ENCODE assay signal across 1 cellular context in the genomic region with DNA sequence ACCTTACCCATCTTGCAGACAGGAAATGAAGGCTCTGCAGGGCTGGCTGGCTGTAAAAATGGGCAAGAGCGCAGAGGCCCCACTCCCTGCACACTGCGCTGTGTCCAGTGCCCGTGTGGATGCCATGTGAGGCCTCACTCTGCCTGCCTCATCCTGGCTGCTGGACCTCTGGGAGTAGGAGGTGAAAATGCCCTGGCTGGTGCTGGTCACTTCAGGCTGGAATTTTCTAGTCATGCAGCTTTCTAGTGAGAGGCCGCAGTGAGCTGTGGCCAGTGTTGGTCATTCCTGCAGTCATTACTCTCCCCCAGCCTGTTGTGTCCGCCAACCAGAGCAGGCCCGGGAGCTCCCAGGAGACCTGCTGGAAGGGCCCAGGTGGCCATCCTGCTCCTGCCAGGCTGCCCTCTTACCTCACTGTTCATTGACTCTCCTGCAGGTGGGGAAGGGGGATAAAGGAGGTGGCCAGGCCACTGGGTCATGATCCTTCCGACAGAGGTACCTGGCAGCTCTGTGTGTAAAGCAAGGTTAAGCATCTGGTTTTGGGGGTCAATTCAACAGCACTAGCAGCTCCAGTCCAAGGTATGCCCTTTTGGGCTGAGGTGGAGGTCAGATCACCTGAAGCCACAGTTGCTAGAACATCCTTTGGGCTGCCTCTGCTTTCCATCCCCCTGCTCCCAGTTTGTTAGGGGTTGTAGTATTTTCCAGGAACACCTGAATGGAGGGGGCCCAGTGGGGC.
TF ChIP-seq lines count a peak whose summit lies in the region.

No MANE protein-coding gene starts in this region.

TF ChIP-seq in IMR-90, 13 proteins besides CTCF, POLR2A, EP300 and RAD21 (continued from another document):
- TF ChIP-seq, protein P1, sequence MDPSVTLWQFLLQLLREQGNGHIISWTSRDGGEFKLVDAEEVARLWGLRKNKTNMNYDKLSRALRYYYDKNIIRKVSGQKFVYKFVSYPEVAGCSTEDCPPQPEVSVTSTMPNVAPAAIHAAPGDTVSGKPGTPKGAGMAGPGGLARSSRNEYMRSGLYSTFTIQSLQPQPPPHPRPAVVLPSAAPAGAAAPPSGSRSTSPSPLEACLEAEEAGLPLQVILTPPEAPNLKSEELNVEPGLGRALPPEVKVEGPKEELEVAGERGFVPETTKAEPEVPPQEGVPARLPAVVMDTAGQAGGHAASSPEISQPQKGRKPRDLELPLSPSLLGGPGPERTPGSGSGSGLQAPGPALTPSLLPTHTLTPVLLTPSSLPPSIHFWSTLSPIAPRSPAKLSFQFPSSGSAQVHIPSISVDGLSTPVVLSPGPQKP (IDR thresholded peaks at IDR 0.05; ENCODE audit: borderline replicate concordance, low read depth, low read length): no peak
- TF ChIP-seq MAZ (IDR thresholded peaks at IDR 0.05; ENCODE audit: borderline replicate concordance, low read depth, low read length) (no peak), SMC3 (IDR thresholded peaks at IDR 0.05; ENCODE audit: low read depth, low read length) (no peak), MXI1 (IDR thresholded peaks at IDR 0.05; ENCODE audit: borderline replicate concordance, low read depth, low read length) (no peak), NFE2L2 (IDR thresholded peaks at IDR 0.05; ENCODE audit: low read depth, low read length) (no peak), CEBPB (IDR thresholded peaks at IDR 0.05; ENCODE audit: low read depth, low read length) (no peak), CHD1 (IDR thresholded peaks at IDR 0.05; ENCODE audit: low read depth, low read length) (no peak)
